1 cellular context compared by ENCODE assay signal in genomic region chr2:232485333-232485756, GRCh38.
TF ChIP-seq lines count a peak whose summit lies in the region.

No MANE protein-coding gene starts in this region.

TF ChIP-seq in HepG2, 621 proteins besides CTCF, POLR2A, EP300 and RAD21:
- TF ChIP-seq ZNF687 (CRISPR knock-in tag; IDR thresholded peaks at IDR 0.05) (peak; percentile 8; the same call in 1 of the 2 replicates), ATM (IDR thresholded peaks at IDR 0.05; ENCODE audit: borderline replicate concordance) (no peak)
